14 cellular contexts compared by ENCODE assay signal in the genomic region with DNA sequence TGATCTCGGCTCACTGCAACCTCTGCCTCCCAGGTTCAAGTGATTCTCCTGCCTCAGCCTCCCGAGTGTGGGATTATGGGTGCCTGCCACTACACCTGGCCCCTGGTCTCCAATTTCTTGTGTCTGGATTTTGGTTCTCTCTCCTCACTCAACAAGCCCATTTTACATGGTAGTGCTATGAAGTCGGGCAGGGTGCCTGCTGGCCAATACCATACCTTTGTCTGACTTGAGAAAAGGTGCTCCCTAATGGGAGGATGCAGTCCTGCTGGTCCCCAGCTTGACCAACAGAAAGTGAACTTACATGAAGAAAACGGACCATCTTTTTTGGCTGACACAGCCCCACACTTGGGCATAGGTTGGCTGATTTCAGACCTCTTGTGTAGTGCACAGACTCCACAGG. TPM values are rescaled to one million over a fixed set of nuclear protein-coding genes. Genes with fewer than 3 reads are reported as not detected.
A peak's percentile ranks its signal among the peaks of the same experiment; 100 is the strongest.
DNase-seq lines count a peak whose midpoint lies in the region; ATAC-seq, FAIRE-seq and TF ChIP-seq lines count a peak whose summit lies in the region.
"Had no signal": no experiment of that assay in that cellular context is flagged by ENCODE, and none has a peak within 500 bp of the region (broad histone marks: within the 10 kb centered on the region; RNA-seq: fewer than 3 reads in every experiment).

No MANE protein-coding gene starts in this region.

- no peak for ATAC-seq in activated CD8-positive, alpha-beta T cell treated with anti-CD3 and anti-CD28 coated beads, Interleukin-2, amount 10 ng/mL, durations not matched to agents 7 days and 5 days
- ATAC-seq in activated CD8-positive, alpha-beta T cell treated with anti-CD3 and anti-CD28 coated beads for 36 hours, result no peak
- ATAC-seq in K562 (no peak), GM18873 (IDR thresholded peaks at IDR 0.05; ENCODE audit: low FRiP score, unreplicated experiment) (no peak)
- ATAC-seq: GM23338 had no signal

- peaks cover 0 to 5% of the 10 kb centered on the region in 2 experiments; a peak in 2 of 5 replicates for H3K27me3 ChIP-seq in K562 (ENCODE audit: control insufficient read depth in 2 of 2, insufficient read depth in 2 of 2, low read length in 2 of 2)
- no peaks in the 10 kb centered on the region for H3K27me3 ChIP-seq in sigmoid colon

- no peaks in the 10 kb centered on the region for H3K36me3 Mint-ChIP-seq in activated CD8-positive, alpha-beta T cell treated with anti-CD3 and anti-CD28 coated beads, Interleukin-2, amount 10 ng/mL, durations not matched to agents 7 days and 5 days (ENCODE audit: low read depth)
- H3K36me3 Mint-ChIP-seq in activated CD8-positive, alpha-beta T cell treated with anti-CD3 and anti-CD28 coated beads for 36 hours (ENCODE audit: low read depth), result no peaks in the 10 kb centered on the region
- peaks cover 3 to 4% of the 10 kb centered on the region in 2 donors for H3K36me3 Mint-ChIP-seq in CD14-positive monocyte
- H3K36me3 Mint-ChIP-seq: CD8-positive, alpha-beta memory T cell had no signal

- in situ Hi-C loops in K562 (cut with MboI), result loop anchor here (25.0 kb wide), 1 partner anchor 662 kb away; no protein-coding TSS in a partner anchor

- POLR2A ChIA-PET in activated CD8-positive, alpha-beta T cell treated with anti-CD3 and anti-CD28 coated beads, Interleukin-2, amount 10 ng/mL, durations not matched to agents 7 days and 5 days (lab: Charles Lee), result no interaction called here
- POLR2A ChIA-PET in activated CD8-positive, alpha-beta T cell treated with anti-CD3 and anti-CD28 coated beads for 36 hours (lab: Charles Lee), result no interaction called here
- POLR2A ChIA-PET in K562 (lab: Yijun Ruan, JAX), result interaction anchor here (2.5 kb wide), 1 partner anchor 227 kb away, joined by 11 read pairs; no protein-coding TSS in a partner anchor

- 4% methylated on average over 4 of the region's 4 CpGs for WGBS in K562 (ENCODE audit: insufficient coverage, low coverage, missing lambda C conversion rate)
- 65 to 88% methylated on average over 4 of the region's 4 CpGs for WGBS in sigmoid colon, 2 donors

- no peak overlapping the region for H3K9ac ChIP-seq in K562 (ENCODE audit: insufficient read depth in 1 of 2, low read depth in 2 of 2, low read length in 2 of 2)

- no peak for TF ChIP-seq RAD21 in K562 (CRISPR knock-in tag; conservative IDR thresholded peaks at IDR 0.05 in 1 of 2, IDR thresholded peaks at IDR 0.05 in 1 of 2)

- H3K4me1 ChIP-seq in K562 (replicated peaks in 1 of 2; ENCODE audit: control insufficient read depth in 2 of 2, insufficient read depth in 2 of 2, low read length in 2 of 2) (peaks cover 0 to 4% of the 10 kb centered on the region in 2 experiments; a peak in 1 of 5 replicates), sigmoid colon (peaks cover 0 to 23% (median 13%) of the 10 kb centered on the region in 4 donors)
- H3K4me1 ChIP-seq: Caco-2 had no signal

- H3K79me2 ChIP-seq in K562 (ENCODE audit: control insufficient read depth, insufficient read depth, low read length), result no peaks in the 10 kb centered on the region

- FAIRE-seq in K562 (lab: Jason Lieb, UNC), result no peak

- intact Hi-C loops in activated CD8-positive, alpha-beta T cell treated with anti-CD3 and anti-CD28 coated beads for 36 hours (cut with micrococcal nuclease), result loop anchor here (10.0 kb wide), 1 partner anchor 84 kb away; the partner anchor contains the start of genes MRRF and RBM18
- intact Hi-C loops in CD14-positive monocyte (cut with micrococcal nuclease), result no loop called here
- intact Hi-C loops in K562 (cut with micrococcal nuclease), result no loop called here
- intact Hi-C loops in sigmoid colon (cut with DNase I), result loop anchor here (5.0 kb wide), 1 partner anchor 103 kb away; no protein-coding TSS in a partner anchor

- TF ChIP-seq EP300 in K562 (IDR thresholded peaks at IDR 0.05; ENCODE audit: low read length) (no peak), sigmoid colon (IDR thresholded peaks at IDR 0.05) (no peak)

- peaks cover 10% of the 10 kb centered on the region for H3K27me3 Mint-ChIP-seq in activated CD8-positive, alpha-beta T cell treated with anti-CD3 and anti-CD28 coated beads, Interleukin-2, amount 10 ng/mL, durations not matched to agents 7 days and 5 days (ENCODE audit: low read depth)
- peaks cover 16% of the 10 kb centered on the region for H3K27me3 Mint-ChIP-seq in activated CD8-positive, alpha-beta T cell treated with anti-CD3 and anti-CD28 coated beads for 36 hours
- H3K27me3 Mint-ChIP-seq in CD14-positive monocyte (ENCODE audit: low read depth in 3 of 3), result peaks cover 31 to 44% (median 38%) of the 10 kb centered on the region in 3 donors

- H3K4me3 ChIP-seq in K562 (no peak overlapping the region), sigmoid colon (no peak overlapping the region)
- H3K4me3 ChIP-seq: GM23338 had no signal

- no peaks in the 10 kb centered on the region; the same call in 1 of the 2 replicates for H3K9me3 ChIP-seq in K562 (replicated peaks; ENCODE audit: control insufficient read depth, insufficient read depth, low read depth, low read length)
- no peaks in the 10 kb centered on the region for H3K9me3 ChIP-seq in sigmoid colon
- H3K9me3 ChIP-seq: Caco-2 had no signal

- H3K27ac ChIP-seq in K562 (ENCODE audit: extremely low read depth, low read depth, low read length) (no peak overlapping the region), sigmoid colon (no peak overlapping the region)
- H3K27ac ChIP-seq: 22Rv1 had no signal

- no peak for DNase-seq in activated CD8-positive, alpha-beta T cell treated with anti-CD3 and anti-CD28 coated beads, Interleukin-2, amount 10 ng/mL, durations not matched to agents 7 days and 5 days
- DNase-seq in activated CD8-positive, alpha-beta T cell treated with anti-CD3 and anti-CD28 coated beads for 36 hours, result no peak
- no peak for DNase-seq in CD14-positive monocyte (ENCODE audit: low spot score)
- DNase-seq in K562 (ENCODE audit: extremely low read depth in 1 of 4, low spot score in 3 of 4), result no peak
- DNase-seq in sigmoid colon, result peak; percentile 17
- no peak for DNase-seq in DMS79 (lab: John Stamatoyannopoulos, UW)
- DNase-seq: Caco-2; CD8-positive, alpha-beta memory T cell; GF-D8; H7 had no signal

- peak overlapping the region; percentile 43 for H3K27ac Mint-ChIP-seq in activated CD8-positive, alpha-beta T cell treated with anti-CD3 and anti-CD28 coated beads, Interleukin-2, amount 10 ng/mL, durations not matched to agents 7 days and 5 days
- no peak overlapping the region for H3K27ac Mint-ChIP-seq in activated CD8-positive, alpha-beta T cell treated with anti-CD3 and anti-CD28 coated beads for 36 hours
- H3K27ac Mint-ChIP-seq in CD14-positive monocyte, result peak overlapping the region in 2 of 7 donors; percentile 16 to 61
- H3K27ac Mint-ChIP-seq: GM23338 had no signal

- H3K9me3 Mint-ChIP-seq in activated CD8-positive, alpha-beta T cell treated with anti-CD3 and anti-CD28 coated beads, Interleukin-2, amount 10 ng/mL, durations not matched to agents 7 days and 5 days (ENCODE audit: insufficient read depth), result no peaks in the 10 kb centered on the region
- peaks cover 6% of the 10 kb centered on the region for H3K9me3 Mint-ChIP-seq in activated CD8-positive, alpha-beta T cell treated with anti-CD3 and anti-CD28 coated beads for 36 hours
- H3K9me3 Mint-ChIP-seq in CD14-positive monocyte, result peaks cover 3 to 15% (median 10%) of the 10 kb centered on the region in 7 donors

- CTCF ChIA-PET in activated CD8-positive, alpha-beta T cell treated with anti-CD3 and anti-CD28 coated beads, Interleukin-2, amount 10 ng/mL, durations not matched to agents 7 days and 5 days (lab: Charles Lee), result interaction anchor here (1.7 to 6.9 kb wide), 7 partner anchors 9 to 252 kb away, joined by 5 to 241 read pairs (median 15); partner anchors contain the start of genes MRRF and RBM18
- CTCF ChIA-PET in activated CD8-positive, alpha-beta T cell treated with anti-CD3 and anti-CD28 coated beads for 36 hours (lab: Charles Lee), result interaction anchor here (1.0 to 17.1 kb wide), 7 partner anchors 9 to 391 kb away, joined by 3 to 315 read pairs (median 9); no protein-coding TSS in a partner anchor
- CTCF ChIA-PET in K562 (lab: Yijun Ruan, JAX; ENCODE audit: low intra/inter-chr PET ratio), result interaction anchor here (1.8 to 6.0 kb wide), 2 partner anchors 223 to 226 kb away, joined by 6 to 88 read pairs; no protein-coding TSS in a partner anchor

- H3K36me3 ChIP-seq in K562 (ENCODE audit: control insufficient read depth, insufficient read depth, low read length), result no peaks in the 10 kb centered on the region
- H3K36me3 ChIP-seq in sigmoid colon, result no peaks in the 10 kb centered on the region

- BruUV-seq in K562 (replicated peaks; lab: Mats Ljungman, UMichigan), result no TSS peak

- no peak for TF ChIP-seq POLR2A in K562 (conservative IDR thresholded peaks at IDR 0.05)
- no peak for TF ChIP-seq POLR2A in sigmoid colon (IDR thresholded peaks at IDR 0.05)

- no peaks in the 10 kb centered on the region for H3K9me1 ChIP-seq in K562 (ENCODE audit: control insufficient read depth, insufficient read depth, low read length)

- no peaks in the 10 kb centered on the region; the same call in 1 of the 2 replicates for H4K20me1 ChIP-seq in K562 (replicated peaks; ENCODE audit: control insufficient read depth, insufficient read depth, low read length)

- peaks cover 28% of the 10 kb centered on the region for H3K4me1 Mint-ChIP-seq in activated CD8-positive, alpha-beta T cell treated with anti-CD3 and anti-CD28 coated beads, Interleukin-2, amount 10 ng/mL, durations not matched to agents 7 days and 5 days (ENCODE audit: low read depth)
- H3K4me1 Mint-ChIP-seq in activated CD8-positive, alpha-beta T cell treated with anti-CD3 and anti-CD28 coated beads for 36 hours (ENCODE audit: low read depth), result peaks cover 15% of the 10 kb centered on the region
- peaks cover 18% of the 10 kb centered on the region for H3K4me1 Mint-ChIP-seq in CD14-positive monocyte

- H2AFZ ChIP-seq in K562 (ENCODE audit: low read depth, low read length), result no peak overlapping the region
- H2AFZ ChIP-seq: GM23338 had no signal

- no peak overlapping the region for H3K4me2 ChIP-seq in K562 (ENCODE audit: insufficient read depth, low read length)

- no peak for TF ChIP-seq CTCF in activated CD8-positive, alpha-beta T cell treated with anti-CD3 and anti-CD28 coated beads for 36 hours (IDR thresholded peaks at IDR 0.05)
- TF ChIP-seq CTCF in CD14-positive monocyte (IDR thresholded peaks at IDR 0.05) (no peak), K562 (IDR thresholded peaks at IDR 0.05 in 2 of 3, conservative IDR thresholded peaks at IDR 0.05 in 1 of 3; ENCODE audit: insufficient read depth in 2 of 3, low read depth in 1 of 3, low read length in 3 of 3) (no peak), sigmoid colon (IDR thresholded peaks at IDR 0.05) (no peak)

- H3K4me3 Mint-ChIP-seq in activated CD8-positive, alpha-beta T cell treated with anti-CD3 and anti-CD28 coated beads, Interleukin-2, amount 10 ng/mL, durations not matched to agents 7 days and 5 days, result no peak overlapping the region
- H3K4me3 Mint-ChIP-seq in activated CD8-positive, alpha-beta T cell treated with anti-CD3 and anti-CD28 coated beads for 36 hours, result no peak overlapping the region
- H3K4me3 Mint-ChIP-seq in CD14-positive monocyte, result peak overlapping the region; percentile 21 to 31

RNA-seq across cellular contexts. Expression of gene PTGS1, which starts 21.6 kb away (rescaled TPM):
- total RNA-seq in activated CD8-positive, alpha-beta T cell treated with anti-CD3 and anti-CD28 coated beads, Interleukin-2, amount 10 ng/mL, durations not matched to agents 7 days and 5 days, result under 1 TPM; 0.26 to 0.37 TPM
- under 1 TPM in 1 of 2 experiments, not detected in 1; 0.23 TPM for total RNA-seq in activated CD8-positive, alpha-beta T cell treated with anti-CD3 and anti-CD28 coated beads for 36 hours
- 10 to 100 TPM; 17.9 to 20.5 TPM for polyA plus RNA-seq in CD14-positive monocyte
- 8.0 and 9.1 TPM in 2 replicates for total RNA-seq in K562 (2011; cell fraction: chromatin; rRNA removed; ENCODE audit: low replicate concordance)
- total RNA-seq in K562 (2011; cell fraction: nucleolus; rRNA removed), result 6.3 and 7.7 TPM in 2 replicates
- 9.9 and 10.5 TPM in 2 replicates for total RNA-seq in K562 (2011; cell fraction: nucleoplasm; rRNA removed)
- 4.9 and 5.3 TPM in 2 replicates for total RNA-seq in K562 (2014; rRNA removed)
- 3.4 and 3.6 TPM in 2 replicates for total RNA-seq in K562 (2014; rRNA removed; fragmentation: Illumina TruSeq; extraction: Trizol)
- total RNA-seq in K562 (2015; rRNA removed; fragmentation: Illumina TruSeq; extraction: Trizol), result 3.8 and 4.5 TPM in 2 replicates
- total RNA-seq in K562 (2021), result 7.2 and 9.1 TPM in 2 replicates
- polyA plus RNA-seq in K562 (2011; rRNA removed), result 5.2 and 12.9 TPM in 2 replicates
- 6.5 and 21.2 TPM in 2 replicates for polyA plus RNA-seq in K562 (2011; cell fraction: cytosol; rRNA removed)
- 6.4 and 18.4 TPM in 2 replicates for polyA plus RNA-seq in K562 (2011; cell fraction: nucleus; rRNA removed)
- 10.4 and 10.8 TPM in 2 replicates for polyA plus RNA-seq in K562 (2012)
- polyA plus RNA-seq in K562 (2014; fragmentation: Illumina TruSeq; extraction: Trizol), result 7.2 and 7.5 TPM in 2 replicates
- 1 to 10 TPM; 3.7 to 8.2 TPM for polyA plus RNA-seq in K562 (2014; fragmentation: Nextera tagmentation; extraction: Ambion mirVana)
- polyA plus RNA-seq in K562 (2014; rRNA removed), result 4.0 and 5.8 TPM in 2 replicates
- 2.5 and 6.5 TPM in 2 replicates for polyA minus RNA-seq in K562 (2011; rRNA and poly(A)+ RNA removed)
- polyA minus RNA-seq in K562 (2011; cell fraction: cytosol; rRNA and poly(A)+ RNA removed), result 3.0 and 6.0 TPM in 2 replicates
- 1.6 and 2.3 TPM in 2 replicates for polyA minus RNA-seq in K562 (2011; cell fraction: nucleus; rRNA and poly(A)+ RNA removed)
- 100 to 1,000 TPM in 2 of 4 donors, 10 to 100 TPM in 2; 72.6 to 150 (median 121) TPM for total RNA-seq in sigmoid colon
- polyA plus RNA-seq in sigmoid colon, result 10 to 100 TPM in 1 of 3 donors, 1 to 10 TPM in 2; 3.0 to 10.8 (median 4.2) TPM
- total RNA-seq: A673 had no signal
- polyA plus RNA-seq: CD8-positive, alpha-beta memory T cell had no signal

Comparison
In these comparisons a context has a peak if more than half of its experiments do, and no peak if none do; other contexts are left out.
1. H3K4me3 Mint-ChIP-seq: peak in CD14-positive monocyte (2 of 2); none in activated CD8-positive, alpha-beta T cell treated with anti-CD3 and anti-CD28 coated beads, Interleukin-2, amount 10 ng/mL, durations not matched to agents 7 days and 5 days (single experiment) and activated CD8-positive, alpha-beta T cell treated with anti-CD3 and anti-CD28 coated beads for 36 hours (single experiment).
2. RNA of gene PTGS1, which starts 21.6 kb away (total RNA-seq): 72.6 to 150 TPM in sigmoid colon; 3.4 to 10.5 TPM in K562, 0.26 to 0.37 TPM in activated CD8-positive, alpha-beta T cell treated with anti-CD3 and anti-CD28 coated beads, Interleukin-2, amount 10 ng/mL, durations not matched to agents 7 days and 5 days and 0.23 TPM in activated CD8-positive, alpha-beta T cell treated with anti-CD3 and anti-CD28 coated beads for 36 hours; every median in the first group is over 4 times any median in the second.
3. intact Hi-C loops: an anchor here in activated CD8-positive, alpha-beta T cell treated with anti-CD3 and anti-CD28 coated beads for 36 hours (10.0 kb wide) and sigmoid colon (5.0 kb wide); none called in CD14-positive monocyte and K562.